13 cellular contexts compared by ENCODE assay signal in the genomic region with DNA sequence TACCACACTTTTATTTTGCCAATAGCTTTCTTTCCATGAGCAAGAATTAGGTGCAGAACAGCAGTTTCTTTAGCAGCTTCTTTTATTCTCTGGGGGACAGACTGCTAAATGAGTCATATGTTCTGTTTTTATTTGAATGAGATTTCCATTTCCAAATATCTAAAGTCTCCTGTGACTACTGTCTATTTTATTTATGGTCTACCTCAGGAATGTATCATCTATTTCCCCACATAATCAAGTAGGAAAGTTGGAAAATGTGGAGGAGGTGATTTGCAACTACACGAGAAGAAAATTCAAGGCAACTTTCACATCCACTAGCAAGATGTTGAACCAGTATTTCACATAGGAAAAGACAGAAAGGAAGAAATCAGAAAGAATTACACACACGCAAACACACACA.
"Had no signal": no experiment of that assay in that cellular context is flagged by ENCODE, and none has a peak within 500 bp of the region (broad histone marks: within the 10 kb centered on the region; RNA-seq: fewer than 3 reads in every experiment).

No MANE protein-coding gene starts in this region.

- ATAC-seq: heart left ventricle had no signal

- H3K9me3 Mint-ChIP-seq: activated naive CD8-positive, alpha-beta T cell treated with anti-CD3 and anti-CD28 coated beads for 36 hours; nephron progenitor cell had no signal

- DNase-seq: activated CD4-positive, CD25-positive, alpha-beta regulatory T cell; activated naive CD8-positive, alpha-beta T cell treated with anti-CD3 and anti-CD28 coated beads for 36 hours; anterior cingulate cortex; dermis blood vessel endothelial cell; foreskin fibroblast; heart left ventricle; islet precursor cell; left ventricle myocardium inferior; mesendoderm; nephron progenitor cell; sigmoid colon; T-helper 2 cell; tibial artery had no signal

- H3K27ac Mint-ChIP-seq: activated naive CD8-positive, alpha-beta T cell treated with anti-CD3 and anti-CD28 coated beads for 36 hours; nephron progenitor cell had no signal

- H3K4me3 ChIP-seq: heart left ventricle, left ventricle myocardium inferior, sigmoid colon, tibial artery had no signal

- H3K4me1 Mint-ChIP-seq: activated naive CD8-positive, alpha-beta T cell treated with anti-CD3 and anti-CD28 coated beads for 36 hours; nephron progenitor cell had no signal

- H3K36me3 Mint-ChIP-seq: activated naive CD8-positive, alpha-beta T cell treated with anti-CD3 and anti-CD28 coated beads for 36 hours had no signal

- H3K4me3 Mint-ChIP-seq: activated naive CD8-positive, alpha-beta T cell treated with anti-CD3 and anti-CD28 coated beads for 36 hours; nephron progenitor cell had no signal
